24 cellular contexts compared by ENCODE assay signal in genomic region chr10:97002670-97003069, GRCh38.
"Had no signal": no experiment of that assay in that cellular context is flagged by ENCODE, and none has a peak within 500 bp of the region (broad histone marks: within the 10 kb centered on the region; RNA-seq: fewer than 3 reads in every experiment).

No MANE protein-coding gene starts in this region.

- H3K27me3 ChIP-seq: gastrocnemius medialis, pancreas, right atrium auricular region, testis, tibial artery had no signal

- H3K4me1 Mint-ChIP-seq: nephron progenitor cell; stimulated activated memory B cell treated with anti-CD40 and anti-IgM and Interleukin-4, amounts not matched to agents 10 μg/mL and 1 μg/mL and 100 μg/mL, for 72 hours had no signal

- H3K27me3 Mint-ChIP-seq: stimulated activated memory B cell treated with anti-CD40 and anti-IgM and Interleukin-4, amounts not matched to agents 10 μg/mL and 1 μg/mL and 100 μg/mL, for 72 hours; type B pancreatic cell had no signal

- H3K4me1 ChIP-seq: gastrocnemius medialis, lower lobe of right lung, pancreas, prostate gland, right atrium auricular region, spleen, testis, tibial artery had no signal

- H3K36me3 ChIP-seq: gastrocnemius medialis, lower lobe of right lung, pancreas, prostate gland, right atrium auricular region, spleen, tibial artery had no signal

- H3K9me3 ChIP-seq: gastrocnemius medialis, pancreas, prostate gland, testis had no signal

- H3K4me3 ChIP-seq: coronary artery, gastrocnemius medialis, lower lobe of right lung, pancreas, prostate gland, right atrium auricular region, spleen, testis, tibial artery had no signal

- H3K27ac Mint-ChIP-seq: nephron progenitor cell; stimulated activated memory B cell treated with anti-CD40 and anti-IgM and Interleukin-4, amounts not matched to agents 10 μg/mL and 1 μg/mL and 100 μg/mL, for 72 hours; type B pancreatic cell had no signal

- DNase-seq: central memory CD4-positive, alpha-beta T cell; dermis blood vessel endothelial cell; foreskin fibroblast; gastrocnemius medialis; left ventricle myocardium superior; lower lobe of right lung; naive thymus-derived CD8-positive, alpha-beta T cell; nephron progenitor cell; occipital lobe; spleen; stimulated activated CD4-positive, alpha-beta T cell treated with anti-CD3 and anti-CD28 coated beads, Interleukin-4, amount 100 ng/mL, for 4 hours; stimulated activated naive CD8-positive, alpha-beta T cell treated with anti-CD3 and anti-CD28 coated beads, Interleukin-15, Interleukin-2, amounts not matched to agents 100 U/mL and 50 U/mL, for 24 hours; substantia nigra; testis; tibial artery had no signal

- H3K27ac ChIP-seq: coronary artery, epithelial cell of prostate, gastrocnemius medialis, lower lobe of right lung, pancreas, prostate gland, right atrium auricular region, spleen, testis, tibial artery had no signal

- H3K4me3 Mint-ChIP-seq: naive thymus-derived CD8-positive, alpha-beta T cell; nephron progenitor cell; stimulated activated memory B cell treated with anti-CD40 and anti-IgM and Interleukin-4, amounts not matched to agents 10 μg/mL and 1 μg/mL and 100 μg/mL, for 72 hours; type B pancreatic cell had no signal

- ATAC-seq: esophagus mucosa; gastrocnemius medialis; left ventricle myocardium superior; lower lobe of right lung; naive thymus-derived CD8-positive, alpha-beta T cell; pancreas; sciatic nerve; stimulated activated memory B cell treated with anti-CD40 and anti-IgM and Interleukin-4, amounts not matched to agents 10 μg/mL and 1 μg/mL and 100 μg/mL, for 72 hours; stimulated activated naive CD8-positive, alpha-beta T cell treated with anti-CD3 and anti-CD28 coated beads, Interleukin-15, Interleukin-2, amounts not matched to agents 100 U/mL and 50 U/mL, for 24 hours had no signal
